ENCODE assay signal across 1 cellular context in the genomic region with DNA sequence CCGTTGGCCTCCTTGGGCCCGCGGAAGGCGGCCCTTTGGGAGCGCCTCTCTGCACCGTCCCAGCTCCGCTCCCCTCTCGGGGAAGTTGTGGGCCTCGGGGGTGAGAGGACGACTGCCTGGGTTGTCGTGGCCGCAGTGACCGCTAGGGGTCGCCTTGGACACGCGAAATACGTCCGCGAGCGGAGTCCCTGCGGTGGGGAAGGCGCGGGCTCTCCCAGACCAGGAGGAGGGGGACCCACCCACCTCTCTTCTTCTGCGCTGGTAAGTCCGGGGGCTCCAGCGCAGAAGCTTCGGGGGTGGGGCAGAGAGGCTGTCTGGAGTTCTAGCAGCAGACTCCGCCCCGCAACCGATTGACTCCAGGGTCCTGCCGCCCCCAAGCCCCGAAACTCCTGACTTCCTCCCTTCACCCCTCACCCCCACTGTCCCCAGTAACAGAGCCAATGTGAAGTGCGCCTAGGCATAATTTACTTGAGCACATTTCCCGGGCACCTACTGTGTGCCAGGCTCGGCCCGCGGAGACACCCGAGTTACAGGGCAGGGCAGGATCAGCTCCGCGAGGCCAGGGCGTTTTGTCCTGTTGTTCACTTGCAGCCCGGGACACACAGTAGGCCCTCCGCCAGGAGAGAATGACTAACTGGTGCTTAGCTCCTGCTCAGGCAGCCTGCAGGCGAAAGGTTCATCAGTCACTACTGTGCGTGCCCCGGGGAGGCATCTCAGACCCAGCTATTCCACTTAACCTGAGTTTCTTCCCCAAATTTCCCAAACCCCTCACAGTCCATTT.
A peak's percentile ranks its signal among the peaks of the same experiment; 100 is the strongest.
TF ChIP-seq lines count a peak whose summit lies in the region.

No MANE protein-coding gene starts in this region.

TF ChIP-seq in HEK293, 187 proteins besides CTCF, POLR2A, EP300 and RAD21 (continued from another document and continues in another):
- TF ChIP-seq ZNF121 (tag by site-specific recombination; IDR thresholded peaks at IDR 0.05) (no peak), ZBTB20 (tag by site-specific recombination; IDR thresholded peaks at IDR 0.05) (no peak), KLF9 (tag by site-specific recombination; IDR thresholded peaks at IDR 0.05; ENCODE audit: low read depth) (no peak), YY2 (tag by site-specific recombination; IDR thresholded peaks at IDR 0.05) (no peak), SP2 (tag by site-specific recombination; IDR thresholded peaks at IDR 0.05) (no peak), ZNF660 (tag by site-specific recombination; IDR thresholded peaks at IDR 0.05) (peak; percentile 64), KLF10 (tag by site-specific recombination; IDR thresholded peaks at IDR 0.05) (no peak), ZNF146 (tag by site-specific recombination; IDR thresholded peaks at IDR 0.05) (no peak), IKZF3 (tag by site-specific recombination; IDR thresholded peaks at IDR 0.05) (no peak), ZNF24 (tag by site-specific recombination; IDR thresholded peaks at IDR 0.05) (no peak), ZIC2 (tag by site-specific recombination; IDR thresholded peaks at IDR 0.05) (no peak), ZNF350 (tag by site-specific recombination; IDR thresholded peaks at IDR 0.05) (no peak), ZNF221 (tag by site-specific recombination; IDR thresholded peaks at IDR 0.05; ENCODE audit: borderline replicate concordance) (no peak), ZNF692 (tag by site-specific recombination; IDR thresholded peaks at IDR 0.05) (peak; percentile 44; the same call in 1 of the 2 replicates), ZNF544 (tag by site-specific recombination; IDR thresholded peaks at IDR 0.05) (no peak), ZBTB7A (tag by site-specific recombination; IDR thresholded peaks at IDR 0.05; ENCODE audit: low read depth) (no peak), MEIS1 (CRISPR knock-in tag; IDR thresholded peaks at IDR 0.05; ENCODE audit: borderline replicate concordance) (no peak), ZNF416 (tag by site-specific recombination; IDR thresholded peaks at IDR 0.05) (no peak), GLIS1 (tag by site-specific recombination; IDR thresholded peaks at IDR 0.05) (no peak), PATZ1 (tag by site-specific recombination; IDR thresholded peaks at IDR 0.05) (peak; percentile 54), GLI2 (tag by site-specific recombination; IDR thresholded peaks at IDR 0.05; ENCODE audit: borderline replicate concordance, low read depth) (no peak), ZSCAN30 (tag by site-specific recombination; IDR thresholded peaks at IDR 0.05) (no peak), ZXDB (tag by site-specific recombination; IDR thresholded peaks at IDR 0.05) (peak; percentile 71; the same call in 1 of the 2 replicates), ZNF561 (tag by site-specific recombination; IDR thresholded peaks at IDR 0.05; ENCODE audit: borderline replicate concordance) (no peak), ZBTB48 (tag by site-specific recombination; IDR thresholded peaks at IDR 0.05) (no peak), ZNF747 (tag by site-specific recombination; IDR thresholded peaks at IDR 0.05) (no peak), ZNF623 (tag by site-specific recombination; IDR thresholded peaks at IDR 0.05) (no peak), REPIN1 (tag by site-specific recombination; IDR thresholded peaks at IDR 0.05; ENCODE audit: low read depth) (no peak), ZNF843 (tag by site-specific recombination; IDR thresholded peaks at IDR 0.05) (no peak), ZNF10 (tag by site-specific recombination; IDR thresholded peaks at IDR 0.05) (no peak), ZNF132 (tag by site-specific recombination; IDR thresholded peaks at IDR 0.05; ENCODE audit: borderline replicate concordance) (no peak), ZNF658 (tag by site-specific recombination; IDR thresholded peaks at IDR 0.05) (no peak), ZNF654 (tag by site-specific recombination; IDR thresholded peaks at IDR 0.05; ENCODE audit: low read depth) (peak; percentile 55), RBAK (tag by site-specific recombination; IDR thresholded peaks at IDR 0.05) (no peak), REST (tag by site-specific recombination; IDR thresholded peaks at IDR 0.05) (no peak), MZF1 (tag by site-specific recombination; IDR thresholded peaks at IDR 0.05; ENCODE audit: borderline replicate concordance) (no peak), ZNF830 (tag by site-specific recombination; IDR thresholded peaks at IDR 0.05; ENCODE audit: low read depth) (no peak), ZNF2 (tag by site-specific recombination; IDR thresholded peaks at IDR 0.05) (no peak), PRDM1 (tag by site-specific recombination; IDR thresholded peaks at IDR 0.05) (no peak), ZNF362 (tag by site-specific recombination; IDR thresholded peaks at IDR 0.05) (no peak), BCL11A (tag by site-specific recombination; IDR thresholded peaks at IDR 0.05; ENCODE audit: low read depth) (no peak), EGR2 (tag by site-specific recombination; IDR thresholded peaks at IDR 0.05; ENCODE audit: low read depth) (peak; percentile 25; the same call in 1 of the 2 replicates), ZNF571 (tag by site-specific recombination; IDR thresholded peaks at IDR 0.05) (no peak)
- TF ChIP-seq, protein P1, sequence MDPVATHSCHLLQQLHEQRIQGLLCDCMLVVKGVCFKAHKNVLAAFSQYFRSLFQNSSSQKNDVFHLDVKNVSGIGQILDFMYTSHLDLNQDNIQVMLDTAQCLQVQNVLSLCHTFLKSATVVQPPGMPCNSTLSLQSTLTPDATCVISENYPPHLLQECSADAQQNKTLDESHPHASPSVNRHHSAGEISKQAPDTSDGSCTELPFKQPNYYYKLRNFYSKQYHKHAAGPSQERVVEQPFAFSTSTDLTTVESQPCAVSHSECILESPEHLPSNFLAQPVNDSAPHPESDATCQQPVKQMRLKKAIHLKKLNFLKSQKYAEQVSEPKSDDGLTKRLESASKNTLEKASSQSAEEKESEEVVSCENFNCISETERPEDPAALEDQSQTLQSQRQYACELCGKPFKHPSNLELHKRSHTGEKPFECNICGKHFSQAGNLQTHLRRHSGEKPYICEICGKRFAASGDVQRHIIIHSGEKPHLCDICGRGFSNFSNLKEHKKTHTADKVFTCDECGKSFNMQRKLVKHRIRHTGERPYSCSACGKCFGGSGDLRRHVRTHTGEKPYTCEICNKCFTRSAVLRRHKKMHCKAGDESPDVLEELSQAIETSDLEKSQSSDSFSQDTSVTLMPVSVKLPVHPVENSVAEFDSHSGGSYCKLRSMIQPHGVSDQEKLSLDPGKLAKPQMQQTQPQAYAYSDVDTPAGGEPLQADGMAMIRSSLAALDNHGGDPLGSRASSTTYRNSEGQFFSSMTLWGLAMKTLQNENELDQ (tag by site-specific recombination; IDR thresholded peaks at IDR 0.05; ENCODE audit: low read depth) = no peak
- TF ChIP-seq, protein P2, sequence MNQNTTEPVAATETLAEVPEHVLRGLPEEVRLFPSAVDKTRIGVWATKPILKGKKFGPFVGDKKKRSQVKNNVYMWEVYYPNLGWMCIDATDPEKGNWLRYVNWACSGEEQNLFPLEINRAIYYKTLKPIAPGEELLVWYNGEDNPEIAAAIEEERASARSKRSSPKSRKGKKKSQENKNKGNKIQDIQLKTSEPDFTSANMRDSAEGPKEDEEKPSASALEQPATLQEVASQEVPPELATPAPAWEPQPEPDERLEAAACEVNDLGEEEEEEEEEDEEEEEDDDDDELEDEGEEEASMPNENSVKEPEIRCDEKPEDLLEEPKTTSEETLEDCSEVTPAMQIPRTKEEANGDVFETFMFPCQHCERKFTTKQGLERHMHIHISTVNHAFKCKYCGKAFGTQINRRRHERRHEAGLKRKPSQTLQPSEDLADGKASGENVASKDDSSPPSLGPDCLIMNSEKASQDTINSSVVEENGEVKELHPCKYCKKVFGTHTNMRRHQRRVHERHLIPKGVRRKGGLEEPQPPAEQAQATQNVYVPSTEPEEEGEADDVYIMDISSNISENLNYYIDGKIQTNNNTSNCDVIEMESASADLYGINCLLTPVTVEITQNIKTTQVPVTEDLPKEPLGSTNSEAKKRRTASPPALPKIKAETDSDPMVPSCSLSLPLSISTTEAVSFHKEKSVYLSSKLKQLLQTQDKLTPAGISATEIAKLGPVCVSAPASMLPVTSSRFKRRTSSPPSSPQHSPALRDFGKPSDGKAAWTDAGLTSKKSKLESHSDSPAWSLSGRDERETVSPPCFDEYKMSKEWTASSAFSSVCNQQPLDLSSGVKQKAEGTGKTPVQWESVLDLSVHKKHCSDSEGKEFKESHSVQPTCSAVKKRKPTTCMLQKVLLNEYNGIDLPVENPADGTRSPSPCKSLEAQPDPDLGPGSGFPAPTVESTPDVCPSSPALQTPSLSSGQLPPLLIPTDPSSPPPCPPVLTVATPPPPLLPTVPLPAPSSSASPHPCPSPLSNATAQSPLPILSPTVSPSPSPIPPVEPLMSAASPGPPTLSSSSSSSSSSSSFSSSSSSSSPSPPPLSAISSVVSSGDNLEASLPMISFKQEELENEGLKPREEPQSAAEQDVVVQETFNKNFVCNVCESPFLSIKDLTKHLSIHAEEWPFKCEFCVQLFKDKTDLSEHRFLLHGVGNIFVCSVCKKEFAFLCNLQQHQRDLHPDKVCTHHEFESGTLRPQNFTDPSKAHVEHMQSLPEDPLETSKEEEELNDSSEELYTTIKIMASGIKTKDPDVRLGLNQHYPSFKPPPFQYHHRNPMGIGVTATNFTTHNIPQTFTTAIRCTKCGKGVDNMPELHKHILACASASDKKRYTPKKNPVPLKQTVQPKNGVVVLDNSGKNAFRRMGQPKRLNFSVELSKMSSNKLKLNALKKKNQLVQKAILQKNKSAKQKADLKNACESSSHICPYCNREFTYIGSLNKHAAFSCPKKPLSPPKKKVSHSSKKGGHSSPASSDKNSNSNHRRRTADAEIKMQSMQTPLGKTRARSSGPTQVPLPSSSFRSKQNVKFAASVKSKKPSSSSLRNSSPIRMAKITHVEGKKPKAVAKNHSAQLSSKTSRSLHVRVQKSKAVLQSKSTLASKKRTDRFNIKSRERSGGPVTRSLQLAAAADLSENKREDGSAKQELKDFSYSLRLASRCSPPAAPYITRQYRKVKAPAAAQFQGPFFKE (tag by site-specific recombination; IDR thresholded peaks at IDR 0.05; ENCODE audit: borderline replicate concordance) = no peak
- TF ChIP-seq, protein P3, sequence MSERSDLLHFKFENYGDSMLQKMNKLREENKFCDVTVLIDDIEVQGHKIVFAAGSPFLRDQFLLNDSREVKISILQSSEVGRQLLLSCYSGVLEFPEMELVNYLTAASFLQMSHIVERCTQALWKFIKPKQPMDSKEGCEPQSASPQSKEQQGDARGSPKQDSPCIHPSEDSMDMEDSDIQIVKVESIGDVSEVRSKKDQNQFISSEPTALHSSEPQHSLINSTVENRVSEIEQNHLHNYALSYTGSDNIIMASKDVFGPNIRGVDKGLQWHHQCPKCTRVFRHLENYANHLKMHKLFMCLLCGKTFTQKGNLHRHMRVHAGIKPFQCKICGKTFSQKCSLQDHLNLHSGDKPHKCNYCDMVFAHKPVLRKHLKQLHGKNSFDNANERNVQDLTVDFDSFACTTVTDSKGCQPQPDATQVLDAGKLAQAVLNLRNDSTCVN (tag by site-specific recombination; optimal IDR thresholded peaks at IDR 0.05) = peak; percentile 29
